In the genomic region with DNA sequence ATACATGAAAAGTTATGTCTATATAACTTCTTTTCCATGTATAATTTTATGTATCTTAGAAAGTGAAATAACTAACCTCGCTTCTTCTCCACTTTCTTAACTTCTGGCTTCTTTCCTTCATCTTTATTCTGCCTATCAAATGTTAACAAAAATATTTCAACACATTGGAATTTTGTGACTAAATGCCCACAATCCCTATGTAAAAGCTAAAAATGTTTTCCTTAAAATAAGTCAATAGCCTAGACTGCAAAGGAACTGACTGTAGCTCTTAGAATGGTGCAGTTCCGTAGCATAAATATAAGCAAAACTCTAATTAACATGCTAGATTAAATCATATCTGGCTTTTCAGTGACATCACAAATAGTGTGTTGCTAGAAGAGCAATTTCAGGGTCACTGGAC, we compare ENCODE assay signal across 2 cellular contexts.
TF ChIP-seq lines count a peak whose summit lies in the region.

No MANE protein-coding gene starts in this region.

TF ChIP-seq in A549, 52 proteins besides CTCF, POLR2A, EP300 and RAD21 (continued from another document):
- no peak for TF ChIP-seq PHF8 (IDR thresholded peaks at IDR 0.05; ENCODE audit: borderline replicate concordance, low read depth)
- TF ChIP-seq RFX5 (IDR thresholded peaks at IDR 0.05), result no peak
- TF ChIP-seq ESRRA (IDR thresholded peaks at IDR 0.05; ENCODE audit: borderline replicate concordance, low read length), result no peak
- no peak for TF ChIP-seq HDAC2 (IDR thresholded peaks at IDR 0.05)
- no peak for TF ChIP-seq RNF2 (IDR thresholded peaks at IDR 0.05; ENCODE audit: borderline replicate concordance, low read depth)
- TF ChIP-seq KDM5A (IDR thresholded peaks at IDR 0.05), result no peak
- TF ChIP-seq CBX2 (IDR thresholded peaks at IDR 0.05; ENCODE audit: borderline replicate concordance, low read depth), result no peak
- TF ChIP-seq HOXB13 (CRISPR knock-in tag; IDR thresholded peaks at IDR 0.05; ENCODE audit: low read depth), result no peak
- TF ChIP-seq, protein P1, sequence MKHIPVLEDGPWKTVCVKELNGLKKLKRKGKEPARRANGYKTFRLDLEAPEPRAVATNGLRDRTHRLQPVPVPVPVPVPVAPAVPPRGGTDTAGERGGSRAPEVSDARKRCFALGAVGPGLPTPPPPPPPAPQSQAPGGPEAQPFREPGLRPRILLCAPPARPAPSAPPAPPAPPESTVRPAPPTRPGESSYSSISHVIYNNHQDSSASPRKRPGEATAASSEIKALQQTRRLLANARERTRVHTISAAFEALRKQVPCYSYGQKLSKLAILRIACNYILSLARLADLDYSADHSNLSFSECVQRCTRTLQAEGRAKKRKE (CRISPR knock-in tag; IDR thresholded peaks at IDR 0.05; ENCODE audit: low read depth), result no peak
- TF ChIP-seq MAFK (IDR thresholded peaks at IDR 0.05; ENCODE audit: partially characterized antibody), result no peak
- no peak for TF ChIP-seq EHMT2 (IDR thresholded peaks at IDR 0.05; ENCODE audit: low read depth)
- no peak for TF ChIP-seq MAZ (IDR thresholded peaks at IDR 0.05; ENCODE audit: borderline replicate concordance, low read depth, low read length)

TF ChIP-seq in WTC11, 78 proteins besides CTCF, POLR2A, EP300 and RAD21 (continued from another document):
- TF ChIP-seq, protein P2, sequence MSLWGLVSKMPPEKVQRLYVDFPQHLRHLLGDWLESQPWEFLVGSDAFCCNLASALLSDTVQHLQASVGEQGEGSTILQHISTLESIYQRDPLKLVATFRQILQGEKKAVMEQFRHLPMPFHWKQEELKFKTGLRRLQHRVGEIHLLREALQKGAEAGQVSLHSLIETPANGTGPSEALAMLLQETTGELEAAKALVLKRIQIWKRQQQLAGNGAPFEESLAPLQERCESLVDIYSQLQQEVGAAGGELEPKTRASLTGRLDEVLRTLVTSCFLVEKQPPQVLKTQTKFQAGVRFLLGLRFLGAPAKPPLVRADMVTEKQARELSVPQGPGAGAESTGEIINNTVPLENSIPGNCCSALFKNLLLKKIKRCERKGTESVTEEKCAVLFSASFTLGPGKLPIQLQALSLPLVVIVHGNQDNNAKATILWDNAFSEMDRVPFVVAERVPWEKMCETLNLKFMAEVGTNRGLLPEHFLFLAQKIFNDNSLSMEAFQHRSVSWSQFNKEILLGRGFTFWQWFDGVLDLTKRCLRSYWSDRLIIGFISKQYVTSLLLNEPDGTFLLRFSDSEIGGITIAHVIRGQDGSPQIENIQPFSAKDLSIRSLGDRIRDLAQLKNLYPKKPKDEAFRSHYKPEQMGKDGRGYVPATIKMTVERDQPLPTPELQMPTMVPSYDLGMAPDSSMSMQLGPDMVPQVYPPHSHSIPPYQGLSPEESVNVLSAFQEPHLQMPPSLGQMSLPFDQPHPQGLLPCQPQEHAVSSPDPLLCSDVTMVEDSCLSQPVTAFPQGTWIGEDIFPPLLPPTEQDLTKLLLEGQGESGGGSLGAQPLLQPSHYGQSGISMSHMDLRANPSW (CRISPR knock-in tag; conservative IDR thresholded peaks at IDR 0.05; ENCODE audit: low read depth), result no peak
TF ChIP-seq in WTC11: peak in this region for 0.
